26 cellular contexts compared by ENCODE assay signal in genomic region chr19:1488282-1488601, GRCh38. TPM values are rescaled to one million over a fixed set of nuclear protein-coding genes. Genes with fewer than 3 reads are reported as not detected.
"Had no signal": no experiment of that assay in that cellular context is flagged by ENCODE, and none has a peak within 500 bp of the region (broad histone marks: within the 10 kb centered on the region; RNA-seq: fewer than 3 reads in every experiment).

No MANE protein-coding gene starts in this region.

- ATAC-seq: activated naive CD4-positive, alpha-beta T cell treated with anti-CD3 and anti-CD28 coated beads, Interleukin-2, amount 50 U/mL, for 72 hours; gastroesophageal sphincter; naive thymus-derived CD4-positive, alpha-beta T cell; right cardiac atrium had no signal

- H3K9me3 ChIP-seq: breast epithelium, gastroesophageal sphincter, left ventricle myocardium inferior, spleen, suprapubic skin, tibial nerve had no signal

- H3K4me2 ChIP-seq: hepatocyte had no signal

- H3K4me3 Mint-ChIP-seq: activated T-cell treated with anti-CD3 and anti-CD28 coated beads, Interleukin-2, amount 50 U/mL, for 24 hours; naive thymus-derived CD4-positive, alpha-beta T cell; T-helper 2 cell treated with Interferon-gamma antibody and Interleukin-4, amounts not matched to agents 5 μg/mL and 100 μg/mL, for 36 hours had no signal

- H3K9me3 Mint-ChIP-seq: activated naive CD4-positive, alpha-beta T cell treated with anti-CD3 and anti-CD28 coated beads, Interleukin-2, amount 50 U/mL, for 72 hours; activated T-cell treated with anti-CD3 and anti-CD28 coated beads, Interleukin-2, amount 50 U/mL, for 24 hours; T-helper 2 cell treated with Interferon-gamma antibody and Interleukin-4, amounts not matched to agents 5 μg/mL and 100 μg/mL, for 36 hours had no signal

- H3K27ac ChIP-seq: breast epithelium, gastroesophageal sphincter, hepatocyte, left ventricle myocardium inferior, spleen, suprapubic skin, tibial nerve, VCaP had no signal

- H3K27ac Mint-ChIP-seq: activated naive CD4-positive, alpha-beta T cell treated with anti-CD3 and anti-CD28 coated beads, Interleukin-2, amount 50 U/mL, for 72 hours; activated T-cell treated with anti-CD3 and anti-CD28 coated beads, Interleukin-2, amount 50 U/mL, for 24 hours; naive thymus-derived CD4-positive, alpha-beta T cell; T-helper 2 cell treated with Interferon-gamma antibody and Interleukin-4, amounts not matched to agents 5 μg/mL and 100 μg/mL, for 36 hours had no signal

- H3K36me3 ChIP-seq: breast epithelium, gastroesophageal sphincter, left ventricle myocardium inferior, spleen, suprapubic skin, tibial nerve had no signal

- H3K36me3 Mint-ChIP-seq: activated naive CD4-positive, alpha-beta T cell treated with anti-CD3 and anti-CD28 coated beads, Interleukin-2, amount 50 U/mL, for 72 hours; naive thymus-derived CD4-positive, alpha-beta T cell had no signal

- H3K4me3 ChIP-seq: breast epithelium, gastroesophageal sphincter, hepatocyte, left ventricle myocardium inferior, spleen, suprapubic skin, tibial nerve had no signal

- H3K27me3 ChIP-seq: hepatocyte, suprapubic skin had no signal

- DNase-seq: activated CD4-positive, alpha-beta T cell treated with anti-CD3 and anti-CD28 coated beads for 4 hours; activated CD4-positive, alpha-beta T cell treated with anti-CD3 and anti-CD28 coated beads, Interleukin-2, amount 50 U/mL, for 48 hours; activated CD8-positive, alpha-beta memory T cell treated with anti-CD3 and anti-CD28 coated beads for 24 hours; activated CD8-positive, alpha-beta memory T cell treated with anti-CD3 and anti-CD28 coated beads, Interleukin-2, amount 50 U/mL, for 48 hours; activated T-cell treated with anti-CD3 and anti-CD28 coated beads, Interleukin-2, amount 50 U/mL, for 24 hours; central memory CD4-positive, alpha-beta T cell; islet precursor cell; left ventricle myocardium inferior; naive thymus-derived CD4-positive, alpha-beta T cell; occipital lobe; stimulated activated naive CD4-positive, alpha-beta T cell had no signal

- H2AFZ ChIP-seq: hepatocyte had no signal

RNA-seq across cellular contexts. Expression of gene ADAMTSL5, which starts 24.6 kb away (rescaled TPM):
- total RNA-seq: endothelial cell of umbilical vein, lung microvascular endothelial cell, occipital lobe had no signal
- polyA plus RNA-seq: neural cell had no signal

RNA-seq across cellular contexts. Expression of gene PLK5, which starts 35.6 kb away (rescaled TPM):
- total RNA-seq: activated naive CD4-positive, alpha-beta T cell treated with anti-CD3 and anti-CD28 coated beads, Interleukin-2, amount 50 U/mL, for 72 hours; endothelial cell of umbilical vein; fibroblast of lung; hepatocyte; left ventricle myocardium inferior; lung microvascular endothelial cell; naive thymus-derived CD4-positive, alpha-beta T cell; occipital lobe; right cardiac atrium; spleen; ureter had no signal
- polyA plus RNA-seq: endothelial cell of umbilical vein; fibroblast of lung; naive thymus-derived CD4-positive, alpha-beta T cell had no signal
